8 cellular contexts compared by ENCODE assay signal in genomic region chr12:10717410-10717809, GRCh38. TPM values are rescaled to one million over a fixed set of nuclear protein-coding genes. Genes with fewer than 3 reads are reported as not detected.
DNase-seq lines count a peak whose midpoint lies in the region; TF ChIP-seq lines count a peak whose summit lies in the region.

No MANE protein-coding gene starts in this region.

- peaks cover 53% of the 10 kb centered on the region for H4K20me1 ChIP-seq in smooth muscle cell (ENCODE audit: low read depth)

- H2AFZ ChIP-seq in smooth muscle cell (ENCODE audit: low read depth), result no peak overlapping the region

- intact Hi-C loops in ascending aorta (cut with DNase I), result loop anchor here (2.0 to 5.0 kb wide), 2 partner anchors 33 to 455 kb away; partner anchors contain the start of gene SMIM10L1

- peak overlapping the region; percentile 36 for H3K4me3 ChIP-seq in HFF-Myc (replicated peaks; ENCODE audit: low read depth, low read length)
- peak overlapping the region in 1 of 2 donors; percentile 23 for H3K4me3 ChIP-seq in ascending aorta
- peak overlapping the region; percentile 95 for H3K4me3 ChIP-seq in smooth muscle cell

- H3K9ac ChIP-seq in smooth muscle cell (ENCODE audit: low read depth), result peak overlapping the region; percentile 72

- peak overlapping the region; percentile 87 for H3K4me2 ChIP-seq in smooth muscle cell

- H3K27me3 ChIP-seq in ascending aorta (no peaks in the 10 kb centered on the region), smooth muscle cell (ENCODE audit: low read depth) (no peaks in the 10 kb centered on the region)

- H3K27ac ChIP-seq in ascending aorta, result peak overlapping the region; percentile 69 to 98
- peak overlapping the region; percentile 96 for H3K27ac ChIP-seq in smooth muscle cell (ENCODE audit: low read depth)

- DNase-seq in HFF-Myc (ENCODE audit: extremely low read depth, low read depth) (no peak), ascending aorta (ENCODE audit: low spot score in 2 of 2) (no peak), iris pigment epithelial cell (ENCODE audit: low read depth) (peak; percentile 49), smooth muscle cell (lab: John Stamatoyannopoulos, UW; ENCODE audit: unreplicated experiment) (no peak), SKM-1 (lab: John Stamatoyannopoulos, UW; ENCODE audit: unreplicated experiment) (no peak), activated T-cell treated with anti-CD3 and anti-CD28 coated beads for 4 hours (no peak), NCI-H748 treated with DMSO at 0.1 percent for 48 hours (lab: John Stamatoyannopoulos, UW) (no peak), iPS-NIHi11 (ENCODE audit: low spot score) (no peak)

- WGBS in smooth muscle cell (ENCODE audit: low lambda C conversion rate), result 2% methylated on average over 2 of the region's 2 CpGs

- peaks cover 20 to 37% of the 10 kb centered on the region in 2 donors for H3K36me3 ChIP-seq in ascending aorta
- peaks cover 17% of the 10 kb centered on the region for H3K36me3 ChIP-seq in smooth muscle cell (ENCODE audit: low read depth)

- TF ChIP-seq CTCF in HFF-Myc (IDR thresholded peaks at IDR 0.05; ENCODE audit: low read depth, low read length, missing control alignments) (no peak), ascending aorta (IDR thresholded peaks at IDR 0.05) (no peak), smooth muscle cell (IDR thresholded peaks at IDR 0.05; ENCODE audit: borderline replicate concordance, insufficient read depth, poor library complexity, severe bottlenecking) (no peak)

- H3K4me1 ChIP-seq in ascending aorta, result peaks cover 0 to 35% of the 10 kb centered on the region in 2 donors
- peaks cover 47% of the 10 kb centered on the region for H3K4me1 ChIP-seq in smooth muscle cell (ENCODE audit: low read depth)

- H3F3A ChIP-seq in smooth muscle cell (ENCODE audit: low read depth), result peaks cover 48% of the 10 kb centered on the region

- H3K9me3 ChIP-seq in ascending aorta (no peaks in the 10 kb centered on the region), smooth muscle cell (replicated peaks; ENCODE audit: low read depth) (no peaks in the 10 kb centered on the region)

- H3K79me2 ChIP-seq in smooth muscle cell (ENCODE audit: low read depth), result peaks cover 75% of the 10 kb centered on the region

RNA-seq across cellular contexts. Expression of gene YBX3, which starts 5.7 kb away (rescaled TPM):
- total RNA-seq in ascending aorta (326 TPM), smooth muscle cell (93.5 and 129 TPM in 2 replicates)
- 188 and 237 TPM in 2 replicates for polyA plus RNA-seq in smooth muscle cell

RNA-seq across cellular contexts. Expression of gene STYK1, which starts 43.6 kb away (rescaled TPM):
- 0.21 TPM for total RNA-seq in ascending aorta
- total RNA-seq in smooth muscle cell, result 0.85 and 1.2 TPM in 2 replicates
- polyA plus RNA-seq in smooth muscle cell, result 0.24 and 0.30 TPM in 2 replicates
